ENCODE assay signal across 9 cellular contexts in genomic region chr7:28078036-28078901, GRCh38.
DNase-seq lines count a peak whose midpoint lies in the region; ATAC-seq and TF ChIP-seq lines count a peak whose summit lies in the region.
"Had no signal": no experiment of that assay in that cellular context is flagged by ENCODE, and none has a peak within 500 bp of the region (broad histone marks: within the 10 kb centered on the region; RNA-seq: fewer than 3 reads in every experiment).

No MANE protein-coding gene starts in this region.

- CTCF ChIA-PET in activated naive CD4-positive, alpha-beta T cell treated with anti-CD3 and anti-CD28 coated beads for 36 hours (lab: Charles Lee) = interaction anchor here (0.5 to 2.2 kb wide), 20 partner anchors 9 to 1014 kb away, joined by 3 to 16 read pairs (median 4); no protein-coding TSS in a partner anchor

- no peaks in the 10 kb centered on the region for H3K9me3 ChIP-seq in right atrium auricular region

- peaks cover 0 to 20% of the 10 kb centered on the region in 2 donors for H3K4me1 ChIP-seq in right atrium auricular region

- H3K27ac Mint-ChIP-seq in activated naive CD4-positive, alpha-beta T cell treated with anti-CD3 and anti-CD28 coated beads for 36 hours = no peak overlapping the region
- H3K27ac Mint-ChIP-seq: T-helper 1 cell treated with Interleukin-12 subunit alpha and Interleukin-12 subunit beta and Interleukin-4 antibody, amounts not matched to agents 30 μg/mL and 1 μg/mL, for 36 hours had no signal

- no peaks in the 10 kb centered on the region for H3K36me3 ChIP-seq in right atrium auricular region

- TF ChIP-seq CTCF in right atrium auricular region (IDR thresholded peaks at IDR 0.05) = peak; percentile 83 to 97

- intact Hi-C loops in activated naive CD4-positive, alpha-beta T cell treated with anti-CD3 and anti-CD28 coated beads for 36 hours (cut with micrococcal nuclease) = loop anchor here (1.0 kb wide), 1 partner anchor 882 kb away; no protein-coding TSS in a partner anchor

- no peak overlapping the region for H3K4me3 ChIP-seq in right atrium auricular region

- no peaks in the 10 kb centered on the region for H3K4me1 Mint-ChIP-seq in activated naive CD4-positive, alpha-beta T cell treated with anti-CD3 and anti-CD28 coated beads for 36 hours (ENCODE audit: low read depth)

- ATAC-seq in GM19324 (IDR thresholded peaks at IDR 0.05; ENCODE audit: low FRiP score, unreplicated experiment) (no peak), HG03025 (IDR thresholded peaks at IDR 0.05; ENCODE audit: low FRiP score, unreplicated experiment) (no peak)

- H3K9me3 Mint-ChIP-seq in activated naive CD4-positive, alpha-beta T cell treated with anti-CD3 and anti-CD28 coated beads for 36 hours = no peaks in the 10 kb centered on the region
- H3K9me3 Mint-ChIP-seq: T-helper 1 cell treated with Interleukin-12 subunit alpha and Interleukin-12 subunit beta and Interleukin-4 antibody, amounts not matched to agents 30 μg/mL and 1 μg/mL, for 36 hours had no signal

- no peak overlapping the region for H3K27ac ChIP-seq in right atrium auricular region

- H3K27me3 Mint-ChIP-seq in activated naive CD4-positive, alpha-beta T cell treated with anti-CD3 and anti-CD28 coated beads for 36 hours (ENCODE audit: low read depth) = no peaks in the 10 kb centered on the region

- peak; percentile 31 for DNase-seq in DMS114 treated with DMSO at 0.1 percent for 48 hours (lab: John Stamatoyannopoulos, UW; ENCODE audit: unreplicated experiment)
- peak; percentile 28 for DNase-seq in HK-2 (ENCODE audit: unreplicated experiment)
- DNase-seq in RKO (ENCODE audit: low spot score) = peak; percentile 57
- peak; percentile 67 for DNase-seq in activated naive CD4-positive, alpha-beta T cell treated with anti-CD3 and anti-CD28 coated beads for 36 hours
- DNase-seq in right atrium auricular region (ENCODE audit: low spot score) = no peak
- peak; percentile 65 for DNase-seq in stimulated activated CD4-positive, alpha-beta T cell treated with anti-CD3 and anti-CD28 coated beads, Interleukin-15, amount 100 ng/mL, for 24 hours

- no peaks in the 10 kb centered on the region for H3K36me3 Mint-ChIP-seq in activated naive CD4-positive, alpha-beta T cell treated with anti-CD3 and anti-CD28 coated beads for 36 hours (ENCODE audit: low read depth)

- H3K4me3 Mint-ChIP-seq in activated naive CD4-positive, alpha-beta T cell treated with anti-CD3 and anti-CD28 coated beads for 36 hours = no peak overlapping the region
- H3K4me3 Mint-ChIP-seq: T-helper 1 cell treated with Interleukin-12 subunit alpha and Interleukin-12 subunit beta and Interleukin-4 antibody, amounts not matched to agents 30 μg/mL and 1 μg/mL, for 36 hours had no signal

- no peaks in the 10 kb centered on the region for H3K27me3 ChIP-seq in right atrium auricular region
